8 cellular contexts compared by ENCODE assay signal in genomic region chr10:79427965-79428364, GRCh38. TPM values are rescaled to one million over a fixed set of nuclear protein-coding genes. Genes with fewer than 3 reads are reported as not detected.
"Had no signal": no experiment of that assay in that cellular context is flagged by ENCODE, and none has a peak within 500 bp of the region (broad histone marks: within the 10 kb centered on the region; RNA-seq: fewer than 3 reads in every experiment).

No MANE protein-coding gene starts in this region.

- ATAC-seq: HCT116, HepG2 had no signal

- FAIRE-seq: HepG2 had no signal

- DNase-seq: GM23248, GOT3, H7, KG1 had no signal

- H3K9ac ChIP-seq: GM23248 had no signal

- H3K9me3 ChIP-seq: HAP-1 had no signal

- H3K27ac ChIP-seq: GM23248 had no signal

- H2AFZ ChIP-seq: GM23248 had no signal

- H3K4me1 ChIP-seq: HAP-1 had no signal

- H3K36me3 ChIP-seq: HAP-1 had no signal

- H3K4me3 ChIP-seq: GM23248, HAP-1 had no signal

RNA-seq across cellular contexts. Expression of gene ZCCHC24, which starts 17.5 kb away (rescaled TPM):
- total RNA-seq: HT-29 had no signal
